ENCODE assay signal across 11 cellular contexts in genomic region chr1:161039546-161039945, GRCh38. TPM values are rescaled to one million over a fixed set of nuclear protein-coding genes. Genes with fewer than 3 reads are reported as not detected.
DNase-seq lines count a peak whose midpoint lies in the region; ATAC-seq and TF ChIP-seq lines count a peak whose summit lies in the region.
"Had no signal": no experiment of that assay in that cellular context is flagged by ENCODE, and none has a peak within 500 bp of the region (broad histone marks: within the 10 kb centered on the region; RNA-seq: fewer than 3 reads in every experiment).

No MANE protein-coding gene starts in this region.

- peaks cover 9% of the 10 kb centered on the region for H3K36me3 Mint-ChIP-seq in activated naive CD8-positive, alpha-beta T cell
- H3K36me3 Mint-ChIP-seq in naive thymus-derived CD8-positive, alpha-beta T cell: peaks cover 4 to 50% (median 18%) of the 10 kb centered on the region in 3 donors

- no peaks in the 10 kb centered on the region for H3K9me3 ChIP-seq in BLaER1 treated with 17β-estradiol and CSF1 and Interleukin-3, amounts not matched to agents 10 nM and 100 nM (replicated peaks in 1 of 11)
- H3K9me3 ChIP-seq in HEK293 (ENCODE audit: control insufficient read depth, insufficient read depth, low read depth, low read length) (no peaks in the 10 kb centered on the region), GM23248 (ENCODE audit: low read depth) (no peaks in the 10 kb centered on the region)
- H3K9me3 ChIP-seq: uterus had no signal

- no peak for DNase-seq in naive thymus-derived CD8-positive, alpha-beta T cell
- DNase-seq in GM23248 (no peak), GM20000 (ENCODE audit: low spot score) (no peak), NCI-H146 treated with DMSO at 0.1 percent for 48 hours (lab: John Stamatoyannopoulos, UW; ENCODE audit: unreplicated experiment) (no peak)
- DNase-seq: HFFc6 had no signal

- peaks cover 0 to 27% (median 7%) of the 10 kb centered on the region in 11 experiments; a peak in 9 of 22 replicates for H4K20me1 ChIP-seq in BLaER1 treated with 17β-estradiol and CSF1 and Interleukin-3, amounts not matched to agents 10 nM and 100 nM
- no peaks in the 10 kb centered on the region for H4K20me1 ChIP-seq in GM23248 (ENCODE audit: insufficient read depth)

- WGBS in GM23248 (ENCODE audit: low coverage in 1 of 2, low lambda C conversion rate in 2 of 2, missing lambda C conversion rate in 2 of 2), 2 experiments: 85 to 86% methylated on average over 5 of the region's 5 CpGs

- H3K9ac ChIP-seq in BLaER1 treated with 17β-estradiol and CSF1 and Interleukin-3, amounts not matched to agents 10 nM and 100 nM: peak overlapping the region in 7 of 11 experiments; percentile 16 to 88 (median 85); a peak in 8 of 22 replicates
- H3K9ac ChIP-seq in GM23248: no peak overlapping the region

- peaks cover 53% of the 10 kb centered on the region for H3K4me1 Mint-ChIP-seq in activated naive CD8-positive, alpha-beta T cell (ENCODE audit: low read depth)
- peaks cover 23 to 79% (median 54%) of the 10 kb centered on the region in 4 donors for H3K4me1 Mint-ChIP-seq in naive thymus-derived CD8-positive, alpha-beta T cell

- no peak overlapping the region for H2AFZ ChIP-seq in GM23248

- peak overlapping the region; percentile 72 for H3K4me3 Mint-ChIP-seq in activated naive CD8-positive, alpha-beta T cell
- peak overlapping the region; percentile 61 to 97 (median 79) for H3K4me3 Mint-ChIP-seq in naive thymus-derived CD8-positive, alpha-beta T cell
- H3K4me3 Mint-ChIP-seq: HFFc6 had no signal

- peak overlapping the region; percentile 89 for H3K27ac Mint-ChIP-seq in activated naive CD8-positive, alpha-beta T cell
- peak overlapping the region; percentile 61 to 98 (median 93) for H3K27ac Mint-ChIP-seq in naive thymus-derived CD8-positive, alpha-beta T cell
- H3K27ac Mint-ChIP-seq: HFFc6 had no signal

- H3K9me2 ChIP-seq in GM23248 (ENCODE audit: insufficient read depth): no peaks in the 10 kb centered on the region

- H3K27me3 Mint-ChIP-seq in activated naive CD8-positive, alpha-beta T cell: no peaks in the 10 kb centered on the region
- no peaks in the 10 kb centered on the region for H3K27me3 Mint-ChIP-seq in naive thymus-derived CD8-positive, alpha-beta T cell

- H3K36me3 ChIP-seq in BLaER1 treated with 17β-estradiol and CSF1 and Interleukin-3, amounts not matched to agents 10 nM and 100 nM: peaks cover 41 to 61% (median 45%) of the 10 kb centered on the region in 11 experiments
- H3K36me3 ChIP-seq in HEK293 (ENCODE audit: control insufficient read depth in 2 of 2, insufficient read depth in 1 of 2, low read length in 2 of 2) (peaks cover 10 to 52% of the 10 kb centered on the region in 2 experiments), GM23248 (ENCODE audit: low read depth) (peaks cover 7% of the 10 kb centered on the region; the same call in 1 of the 2 replicates)
- H3K36me3 ChIP-seq: uterus had no signal

- CTCF ChIA-PET in HEK293 (lab: Yijun Ruan, JAX): interaction anchor here (0.6 to 3.6 kb wide), 8 partner anchors 10 to 79 kb away, joined by 3 to 20 read pairs (median 4); partner anchors contain the start of genes F11R, KLHDC9, NIT1 and PFDN2

- POLR2A ChIA-PET in HEK293 (lab: Yijun Ruan, JAX): interaction anchor here (0.7 to 3.4 kb wide), 2 partner anchors 18 to 21 kb away, joined by 3 to 26 read pairs; partner anchors contain the start of gene F11R
- POLR2A ChIA-PET in naive thymus-derived CD8-positive, alpha-beta T cell (lab: Charles Lee): interaction anchor here (0.6 to 15.7 kb wide), 19 partner anchors 7 to 687 kb away, joined by 3 to 429 read pairs (median 4); partner anchors contain the start of genes ARHGAP30, DEDD, F11R and KLHDC9

- H3K27ac ChIP-seq in BLaER1 treated with 17β-estradiol and CSF1 and Interleukin-3, amounts not matched to agents 10 nM and 100 nM: peak overlapping the region in 5 of 11 experiments; percentile 77 to 89 (median 89); a peak in 10 of 22 replicates
- H3K27ac ChIP-seq in HEK293 (ENCODE audit: extremely low read depth, low read depth, low read length): peak overlapping the region; percentile 46; the same call in 1 of the 2 replicates
- H3K27ac ChIP-seq in GM23248: no peak overlapping the region
- H3K27ac ChIP-seq: uterus had no signal

- H3K9me3 Mint-ChIP-seq in activated naive CD8-positive, alpha-beta T cell (ENCODE audit: low read depth): no peaks in the 10 kb centered on the region
- H3K9me3 Mint-ChIP-seq in naive thymus-derived CD8-positive, alpha-beta T cell: no peaks in the 10 kb centered on the region
- H3K9me3 Mint-ChIP-seq: HFFc6 had no signal

- peak overlapping the region in 4 of 10 experiments; percentile 71 to 83 (median 72); a peak in 8 of 20 replicates for H3K4me3 ChIP-seq in BLaER1 treated with 17β-estradiol and CSF1 and Interleukin-3, amounts not matched to agents 10 nM and 100 nM
- H3K4me3 ChIP-seq in HEK293 (ENCODE audit: low read depth, low read length) (no peak overlapping the region), GM23248 (no peak overlapping the region)

- H3K4me2 ChIP-seq in BLaER1 treated with 17β-estradiol and CSF1 and Interleukin-3, amounts not matched to agents 10 nM and 100 nM: peak overlapping the region; percentile 95 to 99 (median 98)
- no peak overlapping the region for H3K4me2 ChIP-seq in GM23248 (ENCODE audit: unreplicated experiment)

- H3F3A ChIP-seq in GM23248 (ENCODE audit: insufficient read depth): peaks cover 9% of the 10 kb centered on the region; the same call in 1 of the 2 replicates

- peaks cover 29% of the 10 kb centered on the region for H3K79me2 ChIP-seq in GM23248 (ENCODE audit: insufficient read depth)

- H3K4me1 ChIP-seq in BLaER1 treated with 17β-estradiol and CSF1 and Interleukin-3, amounts not matched to agents 10 nM and 100 nM: peaks cover 71 to 86% (median 79%) of the 10 kb centered on the region in 10 experiments
- peaks cover 13% of the 10 kb centered on the region for H3K4me1 ChIP-seq in HEK293 (ENCODE audit: control insufficient read depth, insufficient read depth, low read length)
- peaks cover 7% of the 10 kb centered on the region for H3K4me1 ChIP-seq in GM23248 (ENCODE audit: insufficient read depth)

- H3K27me3 ChIP-seq in BLaER1 treated with 17β-estradiol and CSF1 and Interleukin-3, amounts not matched to agents 10 nM and 100 nM: no peaks in the 10 kb centered on the region
- no peaks in the 10 kb centered on the region for H3K27me3 ChIP-seq in GM23248 (replicated peaks; ENCODE audit: insufficient read depth)
- H3K27me3 ChIP-seq: uterus had no signal

- in situ Hi-C loops in GM23248 (cut with MboI): no loop called here

- TF ChIP-seq CTCF in HEK293 (tag by site-specific recombination; IDR thresholded peaks at IDR 0.05): no peak
- no peak for TF ChIP-seq CTCF in GM20000 (IDR thresholded peaks at IDR 0.05; ENCODE audit: extremely low read depth, missing control alignments)

- no peak for ATAC-seq in naive thymus-derived CD8-positive, alpha-beta T cell
- ATAC-seq in HG02885 (IDR thresholded peaks at IDR 0.05; ENCODE audit: poor library complexity, unreplicated experiment): no peak

TF ChIP-seq in HEK293, 187 proteins besides CTCF, POLR2A, EP300 and RAD21 (continues in another document):
- TF ChIP-seq ZNF560 (tag by site-specific recombination; IDR thresholded peaks at IDR 0.05; ENCODE audit: borderline replicate concordance) (no peak), FEZF1 (tag by site-specific recombination; IDR thresholded peaks at IDR 0.05) (no peak), ZNF830 (tag by site-specific recombination; IDR thresholded peaks at IDR 0.05; ENCODE audit: low read depth) (no peak), ZNF571 (tag by site-specific recombination; IDR thresholded peaks at IDR 0.05) (no peak), ZFP3 (tag by site-specific recombination; IDR thresholded peaks at IDR 0.05; ENCODE audit: low read depth) (no peak), ZNF473 (tag by site-specific recombination; IDR thresholded peaks at IDR 0.05) (no peak), ZNF391 (tag by site-specific recombination; IDR thresholded peaks at IDR 0.05; ENCODE audit: borderline replicate concordance, low read depth) (no peak), ZNF791 (tag by site-specific recombination; IDR thresholded peaks at IDR 0.05) (no peak)

RNA-seq across cellular contexts. Expression of gene TSTD1, which starts 0.8 kb away (rescaled TPM):
- 100 to 1,000 TPM; 100 to 108 TPM for total RNA-seq in naive thymus-derived CD8-positive, alpha-beta T cell
- polyA plus RNA-seq in naive thymus-derived CD8-positive, alpha-beta T cell: 100 to 1,000 TPM; 342 to 508 (median 412) TPM
- not detected in 2 replicates for total RNA-seq in GM23248 (2014; rRNA removed; shearing (Covaris generic))
- not detected in 2 replicates for polyA plus RNA-seq in GM23248 (2016; fragmentation: Nextera tagmentation; extraction: Ambion mirVana)
- total RNA-seq: HFFc6 had no signal

RNA-seq across cellular contexts. Expression of gene USF1, which starts 6.2 kb away (rescaled TPM):
- 100 to 1,000 TPM; 107 to 118 TPM for total RNA-seq in naive thymus-derived CD8-positive, alpha-beta T cell
- 10 to 100 TPM in 1 of 3 donors, 1 to 10 TPM in 2; 4.3 to 11.1 (median 7.4) TPM for polyA plus RNA-seq in naive thymus-derived CD8-positive, alpha-beta T cell
- 53.2 and 68.4 TPM in 2 replicates for total RNA-seq in GM23248 (2014; rRNA removed; shearing (Covaris generic))
- 12.2 and 17.1 TPM in 2 replicates for polyA plus RNA-seq in GM23248 (2016; fragmentation: Nextera tagmentation; extraction: Ambion mirVana)

RNA-seq across cellular contexts. Expression of gene F11R, which starts 18.6 kb away (rescaled TPM):
- 10 to 100 TPM; 16.3 to 16.4 TPM for total RNA-seq in naive thymus-derived CD8-positive, alpha-beta T cell
- polyA plus RNA-seq in naive thymus-derived CD8-positive, alpha-beta T cell: 1 to 10 TPM; 6.7 to 9.0 (median 8.1) TPM
- 0.76 and 1.5 TPM in 2 replicates for total RNA-seq in GM23248 (2014; rRNA removed; shearing (Covaris generic))
- 0.52 and 0.53 TPM in 2 replicates for polyA plus RNA-seq in GM23248 (2016; fragmentation: Nextera tagmentation; extraction: Ambion mirVana)

RNA-seq across cellular contexts. Expression of gene ARHGAP30, which starts 30.1 kb away (rescaled TPM):
- 100 to 1,000 TPM; 220 to 233 TPM for total RNA-seq in naive thymus-derived CD8-positive, alpha-beta T cell
- polyA plus RNA-seq in naive thymus-derived CD8-positive, alpha-beta T cell: 100 to 1,000 TPM; 110 to 207 (median 136) TPM
- total RNA-seq in GM23248 (2014; rRNA removed; shearing (Covaris generic)): not detected in 2 replicates
- 0.21 and 0.29 TPM in 2 replicates for polyA plus RNA-seq in GM23248 (2016; fragmentation: Nextera tagmentation; extraction: Ambion mirVana)
- total RNA-seq: HFFc6 had no signal

RNA-seq across cellular contexts. Expression of gene NECTIN4, which starts 49.8 kb away (rescaled TPM):
- not detected for total RNA-seq in naive thymus-derived CD8-positive, alpha-beta T cell
- polyA plus RNA-seq in naive thymus-derived CD8-positive, alpha-beta T cell: not detected
- 0.54 TPM in 1 of 2 replicates, not detected in the other for total RNA-seq in GM23248 (2014; rRNA removed; shearing (Covaris generic))
- polyA plus RNA-seq in GM23248 (2016; fragmentation: Nextera tagmentation; extraction: Ambion mirVana): 0.40 and 0.54 TPM in 2 replicates
- total RNA-seq: mesenteric fat pad had no signal

Comparison
In these comparisons a context has a peak if more than half of its experiments do, and no peak if none do; other contexts are left out.
1. RNA of gene TSTD1, which starts 0.8 kb away (total RNA-seq): 100 to 108 TPM in naive thymus-derived CD8-positive, alpha-beta T cell; not detected in GM23248; every median in the first group is over 100 times any median in the second.